In the genomic region with DNA sequence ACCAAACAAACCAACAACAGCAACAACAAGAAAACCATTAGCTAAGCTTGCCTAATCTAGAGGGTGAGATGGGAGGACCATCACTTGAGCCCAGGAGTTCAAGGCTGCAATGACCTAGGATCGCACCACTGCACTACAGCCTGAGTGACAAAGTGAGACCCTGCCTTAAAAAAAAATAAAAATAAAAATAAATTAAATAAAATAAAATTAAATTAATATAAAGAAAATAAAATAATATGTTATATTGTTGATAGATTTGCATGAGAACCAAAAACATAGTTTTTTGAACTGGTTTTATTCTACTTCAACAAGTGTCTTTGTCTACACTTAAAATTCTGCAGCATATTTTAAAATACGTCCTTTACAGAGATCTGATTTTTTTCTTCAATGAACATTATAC, we compare ENCODE assay signal across 9 cellular contexts.
"Had no signal": no experiment of that assay in that cellular context is flagged by ENCODE, and none has a peak within 500 bp of the region (broad histone marks: within the 10 kb centered on the region; RNA-seq: fewer than 3 reads in every experiment).

No MANE protein-coding gene starts in this region.

- FAIRE-seq: HepG2 had no signal

- H3K27me3 Mint-ChIP-seq: IgD-negative memory B cell had no signal

- H3K9ac ChIP-seq: GM23248 had no signal

- H3K9me3 ChIP-seq: HAP-1 had no signal

- H3K36me3 ChIP-seq: HAP-1 had no signal

- H3K4me3 Mint-ChIP-seq: HFFc6, IgD-negative memory B cell had no signal

- H3K27ac Mint-ChIP-seq: HFFc6, IgD-negative memory B cell had no signal

- H3K4me1 Mint-ChIP-seq: IgD-negative memory B cell had no signal

- DNase-seq: GM23248, GOT3, H7, HFFc6 had no signal

- H3K4me1 ChIP-seq: HAP-1 had no signal

- ATAC-seq: HCT116, HepG2 had no signal

- H3K4me3 ChIP-seq: GM23248, HAP-1 had no signal

- H3K36me3 Mint-ChIP-seq: IgD-negative memory B cell had no signal

- H3K27ac ChIP-seq: GM23248, HL-60 had no signal
